ENCODE assay signal across 25 cellular contexts in genomic region chr9:131138676-131139075, GRCh38. TPM values are rescaled to one million over a fixed set of nuclear protein-coding genes. Genes with fewer than 3 reads are reported as not detected.
"Had no signal": no experiment of that assay in that cellular context is flagged by ENCODE, and none has a peak within 500 bp of the region (broad histone marks: within the 10 kb centered on the region; RNA-seq: fewer than 3 reads in every experiment).

No MANE protein-coding gene starts in this region.

- H3K4me3 Mint-ChIP-seq: activated B cell treated with CpG ODN at 0.5 μM for 24 hours; activated CD4-positive, alpha-beta T cell treated with anti-CD3 and anti-CD28 coated beads for 36 hours; activated naive CD8-positive, alpha-beta T cell; activated T-cell treated with anti-CD3 and anti-CD28 coated beads, Interleukin-2, amount 50 U/mL, for 4 hours; effector memory CD8-positive, alpha-beta T cell; immature natural killer cell; naive B cell; stimulated activated effector memory CD8-positive, alpha-beta T cell treated with anti-CD3 and anti-CD28 coated beads, Interleukin-12 subunit alpha, Interleukin-12 subunit beta, amount 100 ng/mL, for 72 hours; stimulated activated naive CD8-positive, alpha-beta T cell treated with anti-CD3 and anti-CD28 coated beads, Interleukin-15, amount 100 ng/mL, for 72 hours had no signal

- H3K27ac Mint-ChIP-seq: activated B cell treated with CpG ODN at 0.5 μM for 24 hours; activated CD4-positive, alpha-beta T cell treated with anti-CD3 and anti-CD28 coated beads for 36 hours; activated naive CD8-positive, alpha-beta T cell; activated T-helper 2 cell treated with anti-CD3 and anti-CD28 coated beads, Interferon-gamma antibody, Interleukin-2, Interleukin-4, amounts not matched to agents 10 μg/mL and 5 μg/mL and 100 μg/mL, durations not matched to agents 14 hours and 24 hours and 36 hours; effector memory CD8-positive, alpha-beta T cell; immature natural killer cell; naive B cell had no signal

- H3K9me3 Mint-ChIP-seq: activated B cell treated with CpG ODN at 0.5 μM for 24 hours; activated T-cell treated with anti-CD3 and anti-CD28 coated beads, Interleukin-2, amount 50 U/mL, for 4 hours; activated T-helper 2 cell treated with anti-CD3 and anti-CD28 coated beads, Interferon-gamma antibody, Interleukin-2, Interleukin-4, amounts not matched to agents 10 μg/mL and 5 μg/mL and 100 μg/mL, durations not matched to agents 14 hours and 24 hours and 36 hours; effector memory CD8-positive, alpha-beta T cell; immature natural killer cell; naive B cell; stimulated activated effector memory CD8-positive, alpha-beta T cell treated with anti-CD3 and anti-CD28 coated beads, Interleukin-12 subunit alpha, Interleukin-12 subunit beta, amount 100 ng/mL, for 72 hours; stimulated activated naive CD8-positive, alpha-beta T cell treated with anti-CD3 and anti-CD28 coated beads, Interleukin-15, amount 100 ng/mL, for 72 hours had no signal

- ATAC-seq: activated CD4-positive, alpha-beta T cell treated with anti-CD3 and anti-CD28 coated beads for 36 hours; activated T-cell treated with anti-CD3 and anti-CD28 coated beads, Interleukin-2, amount 50 U/mL, for 4 hours; effector memory CD8-positive, alpha-beta T cell; esophagus mucosa; left lobe of liver; lower lobe of right lung; right lobe of liver; stimulated activated effector memory CD8-positive, alpha-beta T cell treated with anti-CD3 and anti-CD28 coated beads, Interleukin-12 subunit alpha, Interleukin-12 subunit beta, amount 100 ng/mL, for 72 hours; stimulated activated naive CD8-positive, alpha-beta T cell treated with anti-CD3 and anti-CD28 coated beads, Interleukin-15, amount 100 ng/mL, for 72 hours had no signal

- H3K27me3 Mint-ChIP-seq: activated B cell treated with CpG ODN at 0.5 μM for 24 hours; activated CD4-positive, alpha-beta T cell treated with anti-CD3 and anti-CD28 coated beads for 36 hours; activated naive CD8-positive, alpha-beta T cell; effector memory CD8-positive, alpha-beta T cell; naive B cell; stimulated activated naive CD8-positive, alpha-beta T cell treated with anti-CD3 and anti-CD28 coated beads, Interleukin-15, amount 100 ng/mL, for 72 hours had no signal

- DNase-seq: activated B cell treated with CpG ODN at 0.5 μM for 24 hours; activated CD4-positive, alpha-beta T cell treated with anti-CD3 and anti-CD28 coated beads for 36 hours; activated CD4-positive, alpha-beta T cell treated with anti-CD3 and anti-CD28 coated beads, Interleukin-2, amount 50 U/mL, for 4 hours; activated CD8-positive, alpha-beta memory T cell treated with anti-CD3 and anti-CD28 coated beads, Interleukin-2, amount 50 U/mL, for 48 hours; activated naive CD4-positive, alpha-beta T cell; activated T-cell treated with anti-CD3 and anti-CD28 coated beads, Interleukin-2, amount 50 U/mL, for 4 hours; adrenal gland; central memory CD4-positive, alpha-beta T cell; effector memory CD8-positive, alpha-beta T cell; foreskin melanocyte; immature natural killer cell; lower lobe of right lung; mesendoderm; naive B cell; occipital lobe; posterior cingulate gyrus; right lobe of liver; stimulated activated CD4-positive, alpha-beta T cell treated with anti-CD3 and anti-CD28 coated beads, Interleukin-2, amount 100 ng/mL, for 24 hours; stimulated activated naive CD8-positive, alpha-beta T cell treated with anti-CD3 and anti-CD28 coated beads, Interleukin-15, amount 100 ng/mL, for 72 hours; tibial artery had no signal

- H3K4me1 Mint-ChIP-seq: activated B cell treated with CpG ODN at 0.5 μM for 24 hours; activated CD4-positive, alpha-beta T cell treated with anti-CD3 and anti-CD28 coated beads for 36 hours; immature natural killer cell had no signal

RNA-seq across cellular contexts. Expression of gene AIF1L, which starts 42.3 kb away (rescaled TPM):
- total RNA-seq: activated B cell treated with CpG ODN at 0.5 μM for 24 hours had no signal
